Comparison of ENCODE assay signal across 18 cellular contexts in genomic region chr5:115963566-115963965, GRCh38. TPM values are rescaled to one million over a fixed set of nuclear protein-coding genes. Genes with fewer than 3 reads are reported as not detected.
DNase-seq lines count a peak whose midpoint lies in the region; ATAC-seq, FAIRE-seq and TF ChIP-seq lines count a peak whose summit lies in the region.
"Had no signal": no experiment of that assay in that cellular context is flagged by ENCODE, and none has a peak within 500 bp of the region (broad histone marks: within the 10 kb centered on the region; RNA-seq: fewer than 3 reads in every experiment).

No MANE protein-coding gene starts in this region.

- H3K4me1 ChIP-seq in right lobe of liver (peaks cover 0 to 17% (median 0%) of the 10 kb centered on the region in 4 donors), HepG2 (ENCODE audit: insufficient read depth, low read length) (peaks cover 9% of the 10 kb centered on the region; the same call in 1 of the 2 replicates), esophagus muscularis mucosa (peaks cover 19 to 26% (median 25%) of the 10 kb centered on the region in 4 donors), aorta (ENCODE audit: control insufficient read depth in 1 of 2, insufficient read depth in 2 of 2, low read length in 2 of 2) (no peaks in the 10 kb centered on the region), SJCRH30 (no peaks in the 10 kb centered on the region)

- H3K79me2 ChIP-seq in HepG2 (ENCODE audit: insufficient read depth, low read length): no peaks in the 10 kb centered on the region

- BruUV-seq in HepG2 (replicated peaks; lab: Mats Ljungman, UMichigan): no TSS peak

- TF ChIP-seq POLR2A in right lobe of liver (IDR thresholded peaks at IDR 0.05) (no peak), HepG2 (IDR thresholded peaks at IDR 0.05; ENCODE audit: insufficient read depth in 1 of 2, low read depth in 2 of 2, low read length in 2 of 2) (no peak), esophagus muscularis mucosa (IDR thresholded peaks at IDR 0.05; ENCODE audit: low read depth) (no peak)

- no peaks in the 10 kb centered on the region for H3K36me3 Mint-ChIP-seq in nephron progenitor cell (ENCODE audit: low read depth)

- H3K4me2 ChIP-seq in HepG2 (ENCODE audit: low read depth, low read length): no peak overlapping the region

- H3K27me3 ChIP-seq in right lobe of liver: peaks cover 5 to 25% of the 10 kb centered on the region in 2 donors
- H3K27me3 ChIP-seq in HepG2 (ENCODE audit: control insufficient read depth in 1 of 2, insufficient read depth in 2 of 2, low read length in 2 of 2): peaks cover 5 to 44% of the 10 kb centered on the region in 2 experiments
- H3K27me3 ChIP-seq in esophagus muscularis mucosa: peaks cover 0 to 68% (median 25%) of the 10 kb centered on the region in 4 donors
- no peaks in the 10 kb centered on the region for H3K27me3 ChIP-seq in aorta (ENCODE audit: control insufficient read depth in 1 of 2, insufficient read depth in 2 of 2, low read length in 1 of 2)
- H3K27me3 ChIP-seq in SJCRH30: no peaks in the 10 kb centered on the region
- H3K27me3 ChIP-seq: ascending aorta had no signal

- no peaks in the 10 kb centered on the region for H4K20me1 ChIP-seq in HepG2 (ENCODE audit: insufficient read depth, low read length)

- H3K9me3 Mint-ChIP-seq in nephron progenitor cell: peaks cover 10% of the 10 kb centered on the region
- H3K9me3 Mint-ChIP-seq: stimulated activated naive CD8-positive, alpha-beta T cell treated with anti-CD3 and anti-CD28 coated beads, Interleukin-15, amount 100 ng/mL, for 72 hours had no signal

- CTCF ChIA-PET in HepG2 (lab: Yijun Ruan, JAX; ENCODE audit: low intra/inter-chr PET ratio, low total read pairs): no interaction called here

- TF ChIP-seq EP300 in HepG2 (IDR thresholded peaks at IDR 0.05; ENCODE audit: low read depth in 2 of 2, low read length in 2 of 2) (no peak), HepG2 (CRISPR knock-in tag; IDR thresholded peaks at IDR 0.05; ENCODE audit: borderline replicate concordance) (no peak), esophagus muscularis mucosa (IDR thresholded peaks at IDR 0.05) (no peak)

- TF ChIP-seq RAD21 in HepG2 (CRISPR knock-in tag; IDR thresholded peaks at IDR 0.05): no peak

- H3K9ac ChIP-seq in HepG2 (ENCODE audit: insufficient read depth, low read depth, low read length): no peak overlapping the region

- peaks cover 55% of the 10 kb centered on the region for H3K27me3 Mint-ChIP-seq in nephron progenitor cell (ENCODE audit: low read depth, poor library complexity)

- H2AFZ ChIP-seq in HepG2 (ENCODE audit: low read length): no peak overlapping the region

- H3K9me3 ChIP-seq in right lobe of liver: no peaks in the 10 kb centered on the region
- H3K9me3 ChIP-seq in HepG2 (ENCODE audit: low read length): no peaks in the 10 kb centered on the region
- no peaks in the 10 kb centered on the region for H3K9me3 ChIP-seq in esophagus muscularis mucosa
- H3K9me3 ChIP-seq in aorta (ENCODE audit: control insufficient read depth, low read length): no peaks in the 10 kb centered on the region
- no peaks in the 10 kb centered on the region for H3K9me3 ChIP-seq in SJCRH30 (replicated peaks)
- H3K9me3 ChIP-seq: ascending aorta had no signal

- intact Hi-C loops in right lobe of liver (cut with DNase I) (no loop called here), HepG2 (cut with micrococcal nuclease; ENCODE audit: unreplicated experiment) (no loop called here), esophagus muscularis mucosa (cut with DNase I) (no loop called here), aorta (cut with DNase I) (loop anchor here in 1 of 2 donors (10.0 kb wide), 1 partner anchor 119 kb away; the partner anchor contains the start of genes AP3S1 and ATG12)

- peaks cover 8% of the 10 kb centered on the region for H3K4me1 Mint-ChIP-seq in nephron progenitor cell

- no peak for TF ChIP-seq CTCF in right lobe of liver (IDR thresholded peaks at IDR 0.05)
- TF ChIP-seq CTCF in HepG2 (CRISPR knock-in tag; IDR thresholded peaks at IDR 0.05): no peak
- TF ChIP-seq CTCF in esophagus muscularis mucosa (IDR thresholded peaks at IDR 0.05): no peak
- no peak for TF ChIP-seq CTCF in nephron progenitor cell (IDR thresholded peaks at IDR 0.05)

- H3K4me3 Mint-ChIP-seq in nephron progenitor cell: peak overlapping the region; percentile 55
- H3K4me3 Mint-ChIP-seq: activated CD8-positive, alpha-beta T cell treated with anti-CD3 and anti-CD28 coated beads, Interleukin-2, amount 10 ng/mL, durations not matched to agents 7 days and 5 days had no signal

- ATAC-seq in right lobe of liver (peak in 3 of 4 donors; percentile 24 to 34 (median 33)), HepG2 (no peak), aorta (ENCODE audit: low FRiP score) (no peak)

- H3K27ac ChIP-seq in right lobe of liver (no peak overlapping the region), HepG2 (ENCODE audit: extremely low read length, insufficient read depth, low read length) (no peak overlapping the region), esophagus muscularis mucosa (replicated peaks in 1 of 4) (no peak overlapping the region), aorta (ENCODE audit: low read depth in 1 of 2, low read length in 2 of 2) (no peak overlapping the region), SJCRH30 (no peak overlapping the region)
- H3K27ac ChIP-seq: WERI-Rb-1 had no signal

- H3K36me3 ChIP-seq in right lobe of liver (no peaks in the 10 kb centered on the region), HepG2 (replicated peaks in 1 of 2; ENCODE audit: control insufficient read depth in 1 of 2, insufficient read depth in 2 of 2, low read length in 2 of 2) (no peaks in the 10 kb centered on the region), esophagus muscularis mucosa (no peaks in the 10 kb centered on the region), aorta (ENCODE audit: control insufficient read depth in 1 of 2, insufficient read depth in 2 of 2, low read length in 1 of 2) (no peaks in the 10 kb centered on the region), SJCRH30 (no peaks in the 10 kb centered on the region)
- H3K36me3 ChIP-seq: ascending aorta, WERI-Rb-1 had no signal

- no peak overlapping the region for H3K27ac Mint-ChIP-seq in nephron progenitor cell
- H3K27ac Mint-ChIP-seq: activated CD8-positive, alpha-beta T cell treated with anti-CD3 and anti-CD28 coated beads, Interleukin-2, amount 10 ng/mL, durations not matched to agents 7 days and 5 days; stimulated activated naive CD8-positive, alpha-beta T cell treated with anti-CD3 and anti-CD28 coated beads, Interleukin-15, amount 100 ng/mL, for 72 hours had no signal

- no peak overlapping the region for H3K4me3 ChIP-seq in right lobe of liver
- H3K4me3 ChIP-seq in HepG2 (replicated peaks in 1 of 3; ENCODE audit: insufficient read depth in 1 of 3, low read depth in 2 of 3, low read length in 3 of 3): no peak overlapping the region
- H3K4me3 ChIP-seq in esophagus muscularis mucosa: peak overlapping the region in 3 of 4 donors; percentile 39 to 49 (median 40)
- no peak overlapping the region for H3K4me3 ChIP-seq in aorta (ENCODE audit: low read length in 2 of 2)
- H3K4me3 ChIP-seq in SJCRH30: no peak overlapping the region

- POLR2A ChIA-PET in HepG2 (lab: Yijun Ruan, JAX): no interaction called here

- no peak for FAIRE-seq in HepG2 (lab: Jason Lieb, UNC)
- FAIRE-seq: H54 had no signal

- DNase-seq in right lobe of liver (no peak), HepG2 (ENCODE audit: low spot score) (no peak), esophagus muscularis mucosa (ENCODE audit: extremely low spot score) (peak; percentile 87), nephron progenitor cell (no peak), GF-D8 (lab: John Stamatoyannopoulos, UW) (no peak), aorta (no peak), DMS114 treated with DMSO at 0.1 percent for 48 hours (lab: John Stamatoyannopoulos, UW; ENCODE audit: unreplicated experiment) (no peak), SJCRH30 (no peak)
- DNase-seq: activated CD8-positive, alpha-beta T cell treated with anti-CD3 and anti-CD28 coated beads, Interleukin-2, amount 10 ng/mL, durations not matched to agents 7 days and 5 days; dermis blood vessel endothelial cell; GDM1; kidney glomerular epithelial cell; NCI-H1436 treated with DMSO at 0.1 percent for 48 hours; NK-92 treated with Interleukin-12 subunit alpha and Interleukin-12 subunit beta, amount 100 ng/mL, for 24 hours had no signal

- 19% methylated on average over 17 of the region's 17 CpGs for WGBS in right lobe of liver (ENCODE audit: insufficient coverage, low coverage, low lambda C conversion rate, missing lambda C conversion rate)
- 70% methylated on average over 17 of the region's 17 CpGs for WGBS in HepG2 (ENCODE audit: low lambda C conversion rate)
- 34% methylated on average over 17 of the region's 17 CpGs for WGBS in esophagus muscularis mucosa
- WGBS in aorta, 2 donors: 67 to 71% methylated on average over 17 of the region's 17 CpGs

- in situ Hi-C loops in HepG2 (cut with HindIII; ENCODE audit: extremely low pct_ligation_motif_present, low pct_unique_long_range_greater_than_20kb): no loop called here

RNA-seq across cellular contexts. Expression of gene LVRN, which starts 1.3 kb away (rescaled TPM):
- total RNA-seq in right lobe of liver: under 1 TPM in 2 of 6 experiments, not detected in 4; 0.07 to 0.11 TPM
- 0.09 and 0.14 TPM in 2 replicates for total RNA-seq in HepG2 (2016; rRNA removed; fragmentation: Illumina TruSeq; extraction: Trizol)
- total RNA-seq in HepG2 (2016; cell fraction: cytosol; rRNA removed; fragmentation: Illumina TruSeq; extraction: Trizol; ENCODE audit: low read depth): not detected in 2 replicates
- 0.06 TPM in 1 of 2 replicates, not detected in the other for total RNA-seq in HepG2 (2016; cell fraction: insoluble cytoplasmic fraction; rRNA removed; fragmentation: Illumina TruSeq; extraction: Trizol)
- 0.10 and 0.19 TPM in 2 replicates for total RNA-seq in HepG2 (2016; cell fraction: membrane; rRNA removed; fragmentation: Illumina TruSeq; extraction: Trizol)
- not detected in 2 replicates for total RNA-seq in HepG2 (2016; cell fraction: nucleus; rRNA removed; fragmentation: Illumina TruSeq; extraction: Trizol)
- polyA plus RNA-seq in HepG2 (2011; rRNA removed): 0.20 and 0.44 TPM in 2 replicates
- 0.04 and 0.09 TPM in 2 replicates for polyA plus RNA-seq in HepG2 (2011; cell fraction: cytosol; rRNA removed)
- polyA plus RNA-seq in HepG2 (2011; cell fraction: nucleus; rRNA removed): 0.27 and 0.95 TPM in 2 replicates
- polyA plus RNA-seq in HepG2 (2012): 0.19 and 0.36 TPM in 2 replicates
- not detected in 2 replicates for polyA plus RNA-seq in HepG2 (2016; cell fraction: cytosol; fragmentation: Illumina TruSeq; extraction: Trizol; ENCODE audit: low read depth)
- polyA plus RNA-seq in HepG2 (2016; cell fraction: insoluble cytoplasmic fraction; fragmentation: Illumina TruSeq; extraction: Trizol; ENCODE audit: low read depth): 0.04 TPM in 1 of 2 replicates, not detected in the other
- polyA plus RNA-seq in HepG2 (2016; cell fraction: membrane; fragmentation: Illumina TruSeq; extraction: Trizol; ENCODE audit: low read depth): 0.05 TPM in 1 of 2 replicates, not detected in the other
- polyA plus RNA-seq in HepG2 (2016; cell fraction: nucleus; fragmentation: Illumina TruSeq; extraction: Trizol; ENCODE audit: insufficient read depth, low read depth): 0.12 and 0.23 TPM in 2 replicates
- 0.10 TPM in 1 of 2 replicates, not detected in the other for polyA minus RNA-seq in HepG2 (2011; rRNA and poly(A)+ RNA removed; ENCODE audit: low replicate concordance)
- not detected in 2 replicates for polyA minus RNA-seq in HepG2 (2011; cell fraction: cytosol; rRNA and poly(A)+ RNA removed)
- 1.2 and 1.5 TPM in 2 replicates for polyA minus RNA-seq in HepG2 (2011; cell fraction: nucleus; rRNA and poly(A)+ RNA removed)
- 10 to 100 TPM in 1 of 4 donors, 1 to 10 TPM in 3; 1.3 to 11.2 (median 3.4) TPM for total RNA-seq in esophagus muscularis mucosa
- 10 to 100 TPM in 1 of 2 donors, 1 to 10 TPM in 1; 1.4 to 11.0 TPM for total RNA-seq in aorta
- polyA plus RNA-seq in aorta: under 1 TPM; 0.26 to 0.88 TPM
- 0.53 TPM in 2 replicates for total RNA-seq in SJCRH30 (2014; rRNA removed; shearing (Covaris generic))
- total RNA-seq: activated CD8-positive, alpha-beta T cell treated with anti-CD3 and anti-CD28 coated beads, Interleukin-2, amount 10 ng/mL, durations not matched to agents 7 days and 5 days had no signal

Comparison
In these comparisons a context has a peak if more than half of its experiments do, and no peak if none do; other contexts are left out.
1. ATAC-seq: peak in right lobe of liver (3 of 4); none in HepG2 (single experiment) and aorta (single experiment).
2. H3K4me3 ChIP-seq: peak in esophagus muscularis mucosa (3 of 4); none in right lobe of liver (0 of 3), HepG2 (0 of 3), aorta (0 of 2) and SJCRH30 (single experiment).